ENCODE assay signal across 8 cellular contexts in genomic region chr5:180810210-180811011, GRCh38. TPM values are rescaled to one million over a fixed set of nuclear protein-coding genes. Genes with fewer than 3 reads are reported as not detected.
DNase-seq lines count a peak whose midpoint lies in the region; ATAC-seq and TF ChIP-seq lines count a peak whose summit lies in the region.

No MANE protein-coding gene starts in this region.

- intact Hi-C loops in left cardiac atrium (cut with DNase I) = no loop called here
- intact Hi-C loops in prostate gland (cut with DNase I) = no loop called here

- WGBS in prostate gland = under 1% methylated on average over 67 of the region's 74 CpGs

- peak; percentile 96 for DNase-seq in GM13977 (ENCODE audit: low spot score)
- peak; percentile 76 for DNase-seq in NCI-H1417 treated with DMSO at 0.1 percent for 48 hours (lab: John Stamatoyannopoulos, UW)
- DNase-seq in SW480 (ENCODE audit: low spot score) = peak; percentile 96
- peak; percentile 92 for DNase-seq in amniotic epithelial cell (ENCODE audit: low read depth)
- peak; percentile 97 for DNase-seq in left cardiac atrium
- DNase-seq in prostate gland (ENCODE audit: low spot score) = peak; percentile 96
- DNase-seq in ureter (ENCODE audit: low spot score) = peak; percentile 98

- peak; percentile 72 for TF ChIP-seq POLR2A in prostate gland (IDR thresholded peaks at IDR 0.05)

- no peak for TF ChIP-seq CTCF in GM13977 (IDR thresholded peaks at IDR 0.05; ENCODE audit: extremely low read depth, insufficient read depth, missing control alignments)
- peak in 2 of 4 experiments; percentile 6 to 14 for TF ChIP-seq CTCF in prostate gland (IDR thresholded peaks at IDR 0.05)

- no peaks in the 10 kb centered on the region for H3K9me3 ChIP-seq in prostate gland

- no peaks in the 10 kb centered on the region for H3K27me3 ChIP-seq in prostate gland (replicated peaks; ENCODE audit: insufficient read depth)

- peaks cover 28% of the 10 kb centered on the region for H3K4me1 ChIP-seq in prostate gland (replicated peaks)

- in situ Hi-C loops in GM13977 (cut with MboI; ENCODE audit: low pct_unique_long_range_greater_than_20kb, low sequenced_read_pairs, unreplicated experiment) = no loop called here

- peak; percentile 75 for ATAC-seq in HG02840 (IDR thresholded peaks at IDR 0.05; ENCODE audit: low FRiP score, unreplicated experiment)
- ATAC-seq in left cardiac atrium = peak; percentile 95 to 96

- H3K27ac ChIP-seq in prostate gland = peak overlapping the region; percentile 99

- H3K4me3 ChIP-seq in prostate gland = peak overlapping the region; percentile 49 to 71

- H3K36me3 ChIP-seq in prostate gland = no peaks in the 10 kb centered on the region

RNA-seq across cellular contexts. Expression of gene MGAT1, which starts 7.8 kb away (rescaled TPM):
- 100 to 1,000 TPM in 1 of 2 donors, 10 to 100 TPM in 1; 95.8 to 133 TPM for total RNA-seq in left cardiac atrium
- 100 to 1,000 TPM; 142 to 159 TPM for total RNA-seq in prostate gland
- 151 TPM for total RNA-seq in ureter

RNA-seq across cellular contexts. Expression of gene ZFP62, which starts 50.7 kb away (rescaled TPM):
- total RNA-seq in left cardiac atrium (10 to 100 TPM; 14.4 to 16.8 TPM), prostate gland (10 to 100 TPM; 24.5 to 28.1 TPM), ureter (44.8 TPM)

Comparison
In these comparisons a context has a peak if more than half of its experiments do, and no peak if none do; other contexts are left out.
1. Peak in every context shown above with its lines: DNase-seq, ATAC-seq, H3K4me3 ChIP-seq and H3K27ac ChIP-seq.